Comparison of ENCODE assay signal across 8 cellular contexts in the genomic region with DNA sequence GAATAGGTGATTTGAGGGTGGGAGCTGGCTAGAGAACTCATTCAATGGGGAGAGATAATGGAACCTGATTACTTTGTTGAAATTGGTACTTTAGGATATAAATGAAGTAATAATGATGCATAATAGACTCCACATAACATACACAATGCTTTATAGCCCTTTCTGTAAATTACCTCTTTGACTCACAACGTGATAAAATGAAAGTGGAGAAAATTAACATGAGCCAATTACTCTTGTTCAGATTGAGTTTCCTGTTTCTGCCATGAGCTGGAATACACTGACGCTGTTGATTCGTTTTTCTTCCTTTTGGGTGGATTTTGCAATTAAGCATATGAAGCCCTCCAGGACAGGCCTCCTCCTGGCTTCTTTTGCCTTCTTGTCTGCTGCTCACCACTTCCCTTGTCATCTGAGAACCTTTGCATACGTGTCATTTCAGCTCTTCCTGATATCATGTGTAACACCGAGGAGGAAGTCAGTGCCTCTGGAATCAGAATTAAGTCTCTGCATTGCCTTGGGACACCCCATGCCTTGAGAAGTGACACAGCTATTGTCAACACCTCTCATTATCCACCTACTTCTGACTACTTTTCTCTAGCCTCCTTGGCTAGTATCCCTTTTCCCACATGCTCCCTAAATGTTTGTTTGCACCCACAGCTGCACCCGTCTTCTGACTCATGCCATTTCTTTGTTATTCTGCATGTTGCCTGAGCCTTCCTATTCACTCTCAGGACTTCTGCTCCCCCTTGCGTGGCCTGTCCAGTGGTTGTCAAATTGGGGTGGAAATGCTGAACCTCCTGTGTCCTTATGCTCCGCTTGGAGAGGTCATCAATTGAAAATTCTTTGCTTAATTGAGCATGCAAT.
A peak's percentile ranks its signal among the peaks of the same experiment; 100 is the strongest.
DNase-seq lines count a peak whose midpoint lies in the region; ATAC-seq, FAIRE-seq and TF ChIP-seq lines count a peak whose summit lies in the region.

No MANE protein-coding gene starts in this region.

- no peak for TF ChIP-seq CTCF in Calu3 (IDR thresholded peaks at IDR 0.05; ENCODE audit: unreplicated experiment)
- no peak for TF ChIP-seq CTCF in astrocyte (IDR thresholded peaks at IDR 0.05; ENCODE audit: insufficient read depth, low read depth, low read length)

- peak overlapping the region in 1 of 2 experiments; percentile 4 for H3K14ac ChIP-seq in mesenchymal stem cell (ENCODE audit: low read length in 2 of 2)

- H3K27ac Mint-ChIP-seq in Calu3 (ENCODE audit: unreplicated experiment) (peak overlapping the region; percentile 90), astrocyte (ENCODE audit: unreplicated experiment) (no peak overlapping the region)

- no peak overlapping the region for H2BK15ac ChIP-seq in mesenchymal stem cell (ENCODE audit: low read depth, poor library complexity, severe bottlenecking)

- no peak overlapping the region for H2BK120ac ChIP-seq in mesenchymal stem cell (ENCODE audit: low read depth, low read length)

- FAIRE-seq in astrocyte (lab: Jason Lieb, UNC) = no peak

- H4K91ac ChIP-seq in mesenchymal stem cell (ENCODE audit: low read length) = no peak overlapping the region

- H3K9me3 ChIP-seq in astrocyte (ENCODE audit: insufficient read depth, low read depth, low read length) (no peaks in the 10 kb centered on the region), mesenchymal stem cell (ENCODE audit: control insufficient read depth, low read length) (no peaks in the 10 kb centered on the region)

- no peak overlapping the region for H4K8ac ChIP-seq in mesenchymal stem cell (ENCODE audit: low read length)

- no peaks in the 10 kb centered on the region for H3K36me3 Mint-ChIP-seq in Calu3 (ENCODE audit: insufficient read depth, unreplicated experiment)
- H3K36me3 Mint-ChIP-seq in astrocyte (ENCODE audit: low read depth, unreplicated experiment) = no peaks in the 10 kb centered on the region

- H3K36me3 ChIP-seq in astrocyte (ENCODE audit: insufficient read depth, low read length) = no peaks in the 10 kb centered on the region
- H3K36me3 ChIP-seq in mesenchymal stem cell (ENCODE audit: control insufficient read depth in 1 of 2, insufficient read depth in 2 of 2, low read depth in 1 of 2, low read length in 2 of 2) = no peaks in the 10 kb centered on the region

- H3K79me1 ChIP-seq in mesenchymal stem cell (replicated peaks; ENCODE audit: low read length, poor library complexity, severe bottlenecking) = peaks cover 16% of the 10 kb centered on the region

- peak overlapping the region in 1 of 2 experiments; percentile 29 for H2BK12ac ChIP-seq in mesenchymal stem cell (ENCODE audit: low read length in 2 of 2)

- H4K20me1 ChIP-seq in astrocyte (ENCODE audit: insufficient read depth, low read length) = peaks cover 28% of the 10 kb centered on the region

- H3K23ac ChIP-seq in mesenchymal stem cell (ENCODE audit: low read length in 2 of 2) = no peak overlapping the region

- H3K9ac ChIP-seq in astrocyte (ENCODE audit: low read length) (peak overlapping the region; percentile 19), mesenchymal stem cell (ENCODE audit: low read length) (peak overlapping the region; percentile 31)

- H3K27me3 ChIP-seq in astrocyte (ENCODE audit: insufficient read depth, low read length) = no peaks in the 10 kb centered on the region
- H3K27me3 ChIP-seq in mesenchymal stem cell (ENCODE audit: control insufficient read depth in 1 of 2, insufficient read depth in 1 of 2, low read length in 2 of 2) = no peaks in the 10 kb centered on the region

- 44% methylated on average over 8 of the region's 8 CpGs for WGBS in mesenchymal stem cell

- H3K18ac ChIP-seq in mesenchymal stem cell (ENCODE audit: low read depth in 1 of 2, low read length in 2 of 2) = peak overlapping the region in 1 of 2 experiments; percentile 76

- H3K79me2 ChIP-seq in astrocyte (ENCODE audit: insufficient read depth, low read length) = peaks cover 79% of the 10 kb centered on the region

- H3K4me1 Mint-ChIP-seq in Calu3 (ENCODE audit: low read depth, unreplicated experiment) (peaks cover 66% of the 10 kb centered on the region), astrocyte (ENCODE audit: low read depth, unreplicated experiment) (peaks cover 58% of the 10 kb centered on the region)

- no peak overlapping the region for H2AK5ac ChIP-seq in mesenchymal stem cell (ENCODE audit: low read length, severe bottlenecking)

- H2AFZ ChIP-seq in astrocyte (ENCODE audit: low read depth, low read length) (peak overlapping the region; percentile 44), mesenchymal stem cell (ENCODE audit: low read depth, low read length) (no peak overlapping the region)

- intact Hi-C loops in Calu3 (cut with micrococcal nuclease; ENCODE audit: unreplicated experiment) = loop anchor here (5.0 kb wide), 4 partner anchors 38 to 267 kb away; partner anchors contain the start of gene FMNL2
- intact Hi-C loops in posterior vena cava (cut with DNase I) = no loop called here

- H3K4me2 ChIP-seq in astrocyte (ENCODE audit: low read length) (peak overlapping the region; percentile 68), mesenchymal stem cell (ENCODE audit: low read length, poor library complexity, severe bottlenecking) (no peak overlapping the region)

- no peak overlapping the region for H2BK5ac ChIP-seq in mesenchymal stem cell (ENCODE audit: low read depth, low read length, poor library complexity, severe bottlenecking)

- H3K4me1 ChIP-seq in astrocyte (ENCODE audit: insufficient read depth, low read length) (peaks cover 17% of the 10 kb centered on the region), mesenchymal stem cell (ENCODE audit: control insufficient read depth, insufficient read depth, low read depth, low read length) (peaks cover 11% of the 10 kb centered on the region)

- H3K27ac ChIP-seq in astrocyte (ENCODE audit: low read depth, low read length) (peak overlapping the region; percentile 22), mesenchymal stem cell (ENCODE audit: low read length, poor library complexity, severe bottlenecking) (peak overlapping the region; percentile 2)

- H3K9me3 Mint-ChIP-seq in Calu3 (ENCODE audit: low read depth, unreplicated experiment) = no peaks in the 10 kb centered on the region
- no peaks in the 10 kb centered on the region for H3K9me3 Mint-ChIP-seq in astrocyte (ENCODE audit: unreplicated experiment)

- no peak overlapping the region for H3K4ac ChIP-seq in mesenchymal stem cell (ENCODE audit: low read depth in 1 of 2, low read length in 2 of 2)

- DNase-seq in Calu3 = no peak
- peak; percentile 4 for DNase-seq in LoVo (ENCODE audit: low spot score)
- DNase-seq in astrocyte (ENCODE audit: low read depth) = peak; percentile 47
- DNase-seq in mesenchymal stem cell = no peak
- DNase-seq in GM19240 (ENCODE audit: insufficient read length, low spot score) = no peak
- DNase-seq in posterior vena cava (ENCODE audit: low spot score) = no peak

- H3K27me3 Mint-ChIP-seq in Calu3 (ENCODE audit: unreplicated experiment) (no peaks in the 10 kb centered on the region), astrocyte (ENCODE audit: low read depth, unreplicated experiment) (no peaks in the 10 kb centered on the region)

- H3K4me3 Mint-ChIP-seq in Calu3 (ENCODE audit: low read depth, unreplicated experiment) (peak overlapping the region; percentile 62), astrocyte (ENCODE audit: unreplicated experiment) (no peak overlapping the region)

- CTCF ChIA-PET in Calu3 (lab: Charles Lee) = interaction anchor here (0.8 to 3.9 kb wide), 4 partner anchors 16 to 63 kb away, joined by 3 to 21 read pairs (median 3); no protein-coding TSS in a partner anchor

- H3K4me3 ChIP-seq in astrocyte (ENCODE audit: insufficient read depth, low read depth, low read length) = no peak overlapping the region
- peak overlapping the region in 1 of 2 experiments; percentile 37 for H3K4me3 ChIP-seq in mesenchymal stem cell (ENCODE audit: insufficient read depth in 1 of 2, low read depth in 1 of 2, low read length in 2 of 2)

- no TSS peak for BruUV-seq in Calu3 (replicated peaks; lab: Mats Ljungman, UMichigan)

- ATAC-seq in HG03025 (IDR thresholded peaks at IDR 0.05; ENCODE audit: low FRiP score, unreplicated experiment) (no peak), GM18520 (IDR thresholded peaks at IDR 0.05; ENCODE audit: unreplicated experiment) (no peak)

Comparison
In these comparisons a context has a peak if more than half of its experiments do, and no peak if none do; other contexts are left out.
1. DNase-seq: peak in LoVo (single experiment) and astrocyte (single experiment); none in Calu3 (single experiment), mesenchymal stem cell (single experiment), GM19240 (single experiment) and posterior vena cava (single experiment).